Comparison of ENCODE assay signal across 18 cellular contexts in genomic region chr7:9192969-9193368, GRCh38.
"Had no signal": no experiment of that assay in that cellular context is flagged by ENCODE, and none has a peak within 500 bp of the region (broad histone marks: within the 10 kb centered on the region; RNA-seq: fewer than 3 reads in every experiment).

No MANE protein-coding gene starts in this region.

- ATAC-seq: natural killer cell had no signal

- H2AFZ ChIP-seq: parathyroid adenoma had no signal

- H3K4me3 ChIP-seq: cardiac muscle cell had no signal

- H3K4me1 ChIP-seq: parathyroid adenoma had no signal

- H3K9ac ChIP-seq: parathyroid adenoma had no signal

- H3K36me3 ChIP-seq: cardiac muscle cell, neutrophil had no signal

- DNase-seq: activated CD4-positive, alpha-beta T cell treated with anti-CD3 and anti-CD28 coated beads, Interleukin-2, amount 50 U/mL, for 1 hour; activated CD8-positive, alpha-beta memory T cell treated with anti-CD3 and anti-CD28 coated beads for 24 hours; activated gamma-delta T cell treated with Interleukin-2 at 50 U/mL for 16 hours; activated naive CD8-positive, alpha-beta T cell treated with anti-CD3 and anti-CD28 coated beads, Interleukin-2, amount 10 ng/mL, durations not matched to agents 7 days and 5 days; aorta; erythroblast; hippocampal formation; kidney; mesendoderm; natural killer cell; retina; stimulated activated CD4-positive, alpha-beta T cell treated with anti-CD3 and anti-CD28 coated beads, Interleukin-2, amount 100 ng/mL, for 48 hours; stimulated activated naive CD4-positive, alpha-beta T cell; substantia nigra; T-helper 9 cell had no signal

- H3K79me2 ChIP-seq: parathyroid adenoma had no signal

- H3K27me3 ChIP-seq: cardiac muscle cell, neutrophil had no signal

- H3K27ac ChIP-seq: cardiac muscle cell, neutrophil, parathyroid adenoma had no signal
